ENCODE assay signal across 8 cellular contexts in the genomic region with DNA sequence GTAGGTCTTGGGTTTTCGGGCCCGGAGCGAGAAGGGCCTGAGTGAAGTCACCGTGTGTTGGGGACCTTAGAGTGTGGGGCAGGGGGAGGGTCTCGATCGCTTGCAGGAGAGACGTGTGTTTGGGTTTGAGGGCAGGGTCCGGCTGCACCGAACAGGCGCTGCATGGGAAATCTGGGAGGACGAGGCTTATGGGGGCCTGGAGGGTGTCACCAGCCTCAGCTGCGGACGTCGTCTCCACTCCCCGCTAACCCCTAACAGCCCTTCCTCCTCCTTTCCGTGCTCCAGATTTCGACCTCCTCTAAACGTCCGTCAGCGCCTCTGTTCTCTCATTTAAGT. TPM values are rescaled to one million over a fixed set of nuclear protein-coding genes. Genes with fewer than 3 reads are reported as not detected.
DNase-seq lines count a peak whose midpoint lies in the region; ATAC-seq, FAIRE-seq and TF ChIP-seq lines count a peak whose summit lies in the region.
"Not testable (repeated sequence)": the region's sequence is repeated elsewhere in the genome, so short reads cannot be mapped to it uniquely, and the experiment has no call there.

No MANE protein-coding gene starts in this region.

- ATAC-seq in CD4-positive, CD25-positive, alpha-beta regulatory T cell (ENCODE audit: low read depth in 2 of 2): not testable (repeated sequence)

- H3K36me3 ChIP-seq in CD4-positive, CD25-positive, alpha-beta regulatory T cell (ENCODE audit: control insufficient read depth, insufficient read depth, low read length): peaks cover 23% of the 10 kb centered on the region
- H3K36me3 ChIP-seq in SJCRH30: peaks cover 20% of the 10 kb centered on the region
- not testable (repeated sequence) for H3K36me3 ChIP-seq in endocrine pancreas (ENCODE audit: control insufficient read depth, insufficient read depth, low read length)
- H3K36me3 ChIP-seq in neural progenitor cell: peaks cover 20% of the 10 kb centered on the region
- H3K36me3 ChIP-seq in subcutaneous abdominal adipose tissue (ENCODE audit: control insufficient read depth in 5 of 5, insufficient read depth in 5 of 5, low read length in 5 of 5): peaks cover 8 to 17% (median 15%) of the 10 kb centered on the region in 5 donors

- H3K4me1 ChIP-seq in CD4-positive, CD25-positive, alpha-beta regulatory T cell (ENCODE audit: control insufficient read depth, insufficient read depth, low read length, poor library complexity, severe bottlenecking); SJCRH30; endocrine pancreas (ENCODE audit: control insufficient read depth, insufficient read depth, low read length); neural progenitor cell: not testable (repeated sequence)
- peaks cover 0 to 15% (median 9%) of the 10 kb centered on the region in 5 donors for H3K4me1 ChIP-seq in subcutaneous abdominal adipose tissue (ENCODE audit: control insufficient read depth in 5 of 5, insufficient read depth in 5 of 5, low read length in 5 of 5)

- not testable (repeated sequence) for DNase-seq in CD4-positive, CD25-positive, alpha-beta regulatory T cell; HTR-8/SVneo (ENCODE audit: insufficient read length, low spot score); immature natural killer cell; neural progenitor cell (ENCODE audit: low spot score)
- peak; percentile 10 to 23 for DNase-seq in SJCRH30

- not testable (repeated sequence) for H3F3A ChIP-seq in neural progenitor cell (ENCODE audit: low read depth)

- peak overlapping the region; percentile 95 for H2AFZ ChIP-seq in neural progenitor cell (replicated peaks)

- H3K4me3 Mint-ChIP-seq in CD4-positive, CD25-positive, alpha-beta regulatory T cell: peak overlapping the region; percentile 86 to 98 (median 95)
- peak overlapping the region; percentile 96 for H3K4me3 Mint-ChIP-seq in activated naive CD4-positive, alpha-beta T cell treated with anti-CD3 and anti-CD28 coated beads, Interleukin-2, amount 50 U/mL, for 24 hours
- H3K4me3 Mint-ChIP-seq in immature natural killer cell (peak overlapping the region; percentile 86 to 94 (median 90)), neural progenitor cell (peak overlapping the region; percentile 94)

- H3K27me3 Mint-ChIP-seq in CD4-positive, CD25-positive, alpha-beta regulatory T cell; activated naive CD4-positive, alpha-beta T cell treated with anti-CD3 and anti-CD28 coated beads, Interleukin-2, amount 50 U/mL, for 24 hours; immature natural killer cell (ENCODE audit: low read depth in 3 of 3); neural progenitor cell (ENCODE audit: insufficient read depth, low read depth): not testable (repeated sequence)

- peak overlapping the region; percentile 80 for H3K4me2 ChIP-seq in neural progenitor cell

- not testable (repeated sequence) for H3K9me3 Mint-ChIP-seq in CD4-positive, CD25-positive, alpha-beta regulatory T cell; activated naive CD4-positive, alpha-beta T cell treated with anti-CD3 and anti-CD28 coated beads, Interleukin-2, amount 50 U/mL, for 24 hours; immature natural killer cell
- peaks cover 28% of the 10 kb centered on the region for H3K9me3 Mint-ChIP-seq in neural progenitor cell

- peaks cover 4 to 43% (median 25%) of the 10 kb centered on the region in 4 donors for H3K4me1 Mint-ChIP-seq in CD4-positive, CD25-positive, alpha-beta regulatory T cell
- peaks cover 40% of the 10 kb centered on the region for H3K4me1 Mint-ChIP-seq in activated naive CD4-positive, alpha-beta T cell treated with anti-CD3 and anti-CD28 coated beads, Interleukin-2, amount 50 U/mL, for 24 hours
- peaks cover 29 to 47% of the 10 kb centered on the region in 2 donors for H3K4me1 Mint-ChIP-seq in immature natural killer cell
- H3K4me1 Mint-ChIP-seq in neural progenitor cell: not testable (repeated sequence)

- peak overlapping the region; percentile 48 for H3K4me3 ChIP-seq in CD4-positive, CD25-positive, alpha-beta regulatory T cell (ENCODE audit: low read depth, low read length)
- H3K4me3 ChIP-seq in SJCRH30 (peak overlapping the region; percentile 85), endocrine pancreas (ENCODE audit: control insufficient read depth, insufficient read depth, low read length) (peak overlapping the region; percentile 45), neural progenitor cell (peak overlapping the region; percentile 72), subcutaneous abdominal adipose tissue (ENCODE audit: low read depth in 1 of 5, low read length in 5 of 5) (peak overlapping the region; percentile 62 to 84 (median 76))

- peaks cover 4 to 14% of the 10 kb centered on the region in 2 experiments for H3K9me3 ChIP-seq in CD4-positive, CD25-positive, alpha-beta regulatory T cell (ENCODE audit: control insufficient read depth in 2 of 2, low read length in 2 of 2)
- H3K9me3 ChIP-seq in SJCRH30 (replicated peaks); endocrine pancreas (ENCODE audit: control insufficient read depth, low read length); neural progenitor cell (ENCODE audit: low read depth); subcutaneous abdominal adipose tissue (ENCODE audit: control insufficient read depth in 5 of 5, low read length in 5 of 5): not testable (repeated sequence)

- H3K36me3 Mint-ChIP-seq in CD4-positive, CD25-positive, alpha-beta regulatory T cell: peaks cover 27% of the 10 kb centered on the region
- peaks cover 23% of the 10 kb centered on the region for H3K36me3 Mint-ChIP-seq in activated naive CD4-positive, alpha-beta T cell treated with anti-CD3 and anti-CD28 coated beads, Interleukin-2, amount 50 U/mL, for 24 hours
- H3K36me3 Mint-ChIP-seq in immature natural killer cell: peaks cover 16 to 26% (median 26%) of the 10 kb centered on the region in 3 donors
- peaks cover 36% of the 10 kb centered on the region for H3K36me3 Mint-ChIP-seq in neural progenitor cell

- TF ChIP-seq CTCF in neural progenitor cell (IDR thresholded peaks at IDR 0.05): not testable (repeated sequence)

- H3K9ac ChIP-seq in endocrine pancreas (ENCODE audit: control insufficient read depth, insufficient read depth, low read length): peak overlapping the region; percentile 60
- peak overlapping the region; percentile 85 for H3K9ac ChIP-seq in neural progenitor cell
- peak overlapping the region in 4 of 5 donors; percentile 63 to 83 (median 76) for H3K9ac ChIP-seq in subcutaneous abdominal adipose tissue (ENCODE audit: low read length in 5 of 5)

- peak overlapping the region; percentile 77 for H3K27ac ChIP-seq in CD4-positive, CD25-positive, alpha-beta regulatory T cell (ENCODE audit: insufficient read depth, low read length, poor library complexity, severe bottlenecking)
- peak overlapping the region; percentile 47 for H3K27ac ChIP-seq in SJCRH30
- not testable (repeated sequence) for H3K27ac ChIP-seq in neural progenitor cell
- peak overlapping the region; percentile 76 for H3K27ac ChIP-seq in subcutaneous abdominal adipose tissue (ENCODE audit: low read depth, low read length)

- FAIRE-seq in HTR-8/SVneo (lab: Jason Lieb, UNC): peak; percentile 9

- H3K27me3 ChIP-seq in CD4-positive, CD25-positive, alpha-beta regulatory T cell (ENCODE audit: control insufficient read depth, insufficient read depth, low read length); SJCRH30; endocrine pancreas (ENCODE audit: control insufficient read depth, insufficient read depth, low read length); neural progenitor cell; subcutaneous abdominal adipose tissue (ENCODE audit: control insufficient read depth in 5 of 5, insufficient read depth in 4 of 5, low read length in 5 of 5): not testable (repeated sequence)

- peaks cover 28% of the 10 kb centered on the region for H3K79me2 ChIP-seq in neural progenitor cell (ENCODE audit: low read depth)

- H4K20me1 ChIP-seq in neural progenitor cell (ENCODE audit: low read depth): not testable (repeated sequence)

- peak overlapping the region in 2 of 3 donors; percentile 90 to 96 for H3K27ac Mint-ChIP-seq in CD4-positive, CD25-positive, alpha-beta regulatory T cell
- peak overlapping the region; percentile 93 for H3K27ac Mint-ChIP-seq in activated naive CD4-positive, alpha-beta T cell treated with anti-CD3 and anti-CD28 coated beads, Interleukin-2, amount 50 U/mL, for 24 hours
- peak overlapping the region; percentile 79 to 95 (median 92) for H3K27ac Mint-ChIP-seq in immature natural killer cell
- peak overlapping the region; percentile 94 for H3K27ac Mint-ChIP-seq in neural progenitor cell

RNA-seq across cellular contexts. Expression of a gene that starts 0.7 kb away (rescaled TPM):
- total RNA-seq in CD4-positive, CD25-positive, alpha-beta regulatory T cell: 16.4 TPM
- polyA plus RNA-seq in CD4-positive, CD25-positive, alpha-beta regulatory T cell: 1 to 10 TPM; 3.2 to 5.5 (median 4.4) TPM
- 16.9 and 20.7 TPM in 2 replicates for total RNA-seq in SJCRH30 (2014; rRNA removed; shearing (Covaris generic))
- 1 to 10 TPM in 2 of 3 donors, under 1 TPM in 1; 0.46 to 4.1 (median 1.8) TPM for polyA plus RNA-seq in immature natural killer cell
- 14.8 and 24.5 TPM in 2 replicates for total RNA-seq in neural progenitor cell (ENCODE audit: low replicate concordance)
